Comparison of ENCODE assay signal across 1 cellular context in the genomic region with DNA sequence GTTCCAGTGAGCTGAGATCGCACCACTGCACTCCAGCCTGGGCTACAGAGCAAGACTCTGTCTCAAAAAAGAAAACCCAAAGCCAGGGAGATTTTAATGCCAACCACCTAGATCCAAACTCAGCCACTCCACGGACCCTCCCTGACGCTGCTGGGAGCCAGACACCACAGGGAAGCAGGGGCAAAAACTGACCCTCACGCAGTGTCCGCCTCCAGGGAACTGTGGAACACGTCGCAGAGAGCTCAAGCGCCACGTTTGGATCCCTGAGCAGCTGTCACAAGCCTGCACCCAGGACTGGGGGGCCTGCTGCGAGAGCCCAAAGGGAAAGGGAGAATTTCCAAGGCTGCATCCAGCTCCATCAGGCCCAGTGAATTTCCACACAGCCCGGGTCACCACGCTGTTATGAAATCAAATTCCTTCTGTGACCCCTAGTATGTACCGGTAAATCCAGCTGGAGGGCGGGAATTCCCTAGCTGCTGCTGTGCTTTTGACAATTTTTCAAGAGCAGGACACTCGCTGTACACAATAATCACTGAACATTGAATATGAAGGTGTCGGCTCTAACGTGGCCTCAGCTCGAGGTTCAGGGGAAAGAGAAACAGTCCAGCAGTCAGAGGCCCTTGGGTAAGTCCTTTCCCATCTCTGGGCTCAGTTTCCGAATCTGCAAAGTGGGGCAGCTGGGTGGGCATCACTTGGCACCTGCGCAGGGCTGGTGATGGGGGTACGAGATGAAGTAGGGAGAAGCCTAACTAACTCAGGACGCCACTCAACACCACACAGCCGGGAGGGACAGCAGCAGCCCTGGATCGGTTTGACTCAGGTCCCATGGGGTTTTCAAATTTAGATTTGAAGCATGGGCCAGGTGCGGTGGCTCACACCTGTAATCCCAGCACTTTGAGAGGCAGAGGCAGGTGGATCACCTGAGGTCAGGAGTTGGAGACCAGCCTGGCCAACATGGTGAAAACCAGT.
TF ChIP-seq lines count a peak whose summit lies in the region.

No MANE protein-coding gene starts in this region.

TF ChIP-seq in H1, 55 proteins besides CTCF, POLR2A, EP300 and RAD21:
- TF ChIP-seq RBBP5 (IDR thresholded peaks at IDR 0.05; ENCODE audit: borderline replicate concordance, low read depth, low read length) (no peak), MAFK (IDR thresholded peaks at IDR 0.05; ENCODE audit: low read depth, low read length) (no peak), TCF12 (IDR thresholded peaks at IDR 0.05; ENCODE audit: low read depth, low read length) (no peak), BRCA1 (IDR thresholded peaks at IDR 0.05; ENCODE audit: low read depth, low read length) (no peak), KDM1A (IDR thresholded peaks at IDR 0.05; ENCODE audit: borderline replicate concordance, low read length) (no peak), TBP (IDR thresholded peaks at IDR 0.05; ENCODE audit: low read depth, low read length) (no peak), SP2 (IDR thresholded peaks at IDR 0.05; ENCODE audit: low read length) (no peak), SUZ12 (IDR thresholded peaks at IDR 0.05; ENCODE audit: low read length) (no peak), KDM5A (IDR thresholded peaks at IDR 0.05; ENCODE audit: low read length) (no peak), CEBPB (IDR thresholded peaks at IDR 0.05; ENCODE audit: low read depth, low read length) (no peak)
